Comparison of ENCODE assay signal across 20 cellular contexts in genomic region chr15:67981848-67982247, GRCh38.
DNase-seq lines count a peak whose midpoint lies in the region; ATAC-seq, FAIRE-seq and TF ChIP-seq lines count a peak whose summit lies in the region.
"Had no signal": no experiment of that assay in that cellular context is flagged by ENCODE, and none has a peak within 500 bp of the region (broad histone marks: within the 10 kb centered on the region; RNA-seq: fewer than 3 reads in every experiment).

No MANE protein-coding gene starts in this region.

- TF ChIP-seq CTCF in HepG2 (CRISPR knock-in tag; IDR thresholded peaks at IDR 0.05), result no peak
- no peak for TF ChIP-seq CTCF in right lobe of liver (IDR thresholded peaks at IDR 0.05)
- TF ChIP-seq CTCF in K562 (IDR thresholded peaks at IDR 0.05 in 2 of 3, conservative IDR thresholded peaks at IDR 0.05 in 1 of 3; ENCODE audit: insufficient read depth in 2 of 3, low read depth in 1 of 3, low read length in 3 of 3), result no peak
- no peak for TF ChIP-seq CTCF in mammary epithelial cell (conservative IDR thresholded peaks at IDR 0.05 in 1 of 2, IDR thresholded peaks at IDR 0.05 in 1 of 2; ENCODE audit: extremely low read depth in 1 of 2, insufficient read depth in 1 of 2, low read depth in 1 of 2, low read length in 2 of 2)

- H3K9ac ChIP-seq in HepG2 (ENCODE audit: insufficient read depth, low read depth, low read length) (no peak overlapping the region), K562 (ENCODE audit: insufficient read depth in 1 of 2, low read depth in 2 of 2, low read length in 2 of 2) (no peak overlapping the region), mammary epithelial cell (ENCODE audit: insufficient read depth, low read length) (no peak overlapping the region)
- H3K9ac ChIP-seq: BLaER1 treated with 17β-estradiol and CSF1 and Interleukin-3, amounts not matched to agents 10 nM and 100 nM had no signal

- dilution Hi-C loops in mammary epithelial cell (cut with HindIII; ENCODE audit: low sequenced_read_pairs), result no loop called here

- WGBS in HepG2 (ENCODE audit: low lambda C conversion rate), result 38% methylated on average over 1 of the region's 3 CpGs
- no CpG with 5 or more reads among the region's 3 CpGs for WGBS in right lobe of liver (ENCODE audit: insufficient coverage, low coverage, low lambda C conversion rate, missing lambda C conversion rate)
- WGBS in K562 (ENCODE audit: insufficient coverage, low coverage, missing lambda C conversion rate), result 11% methylated on average over 3 of the region's 3 CpGs
- 95% methylated on average over 2 of the region's 3 CpGs for WGBS in mammary epithelial cell (ENCODE audit: low coverage, missing lambda C conversion rate)

- no peaks in the 10 kb centered on the region for H3K36me3 ChIP-seq in HepG2 (replicated peaks in 1 of 2; ENCODE audit: control insufficient read depth in 1 of 2, insufficient read depth in 2 of 2, low read length in 2 of 2)
- H3K36me3 ChIP-seq in right lobe of liver, result no peaks in the 10 kb centered on the region
- H3K36me3 ChIP-seq in K562 (ENCODE audit: control insufficient read depth, insufficient read depth, low read length), result no peaks in the 10 kb centered on the region
- no peaks in the 10 kb centered on the region for H3K36me3 ChIP-seq in mammary epithelial cell (ENCODE audit: insufficient read depth, low read length)
- H3K36me3 ChIP-seq: BLaER1 treated with 17β-estradiol and CSF1 and Interleukin-3, amounts not matched to agents 10 nM and 100 nM had no signal

- H4K20me1 ChIP-seq in HepG2 (ENCODE audit: insufficient read depth, low read length) (no peaks in the 10 kb centered on the region), K562 (replicated peaks; ENCODE audit: control insufficient read depth, insufficient read depth, low read length) (no peaks in the 10 kb centered on the region), mammary epithelial cell (ENCODE audit: insufficient read depth, low read length) (no peaks in the 10 kb centered on the region)
- H4K20me1 ChIP-seq: BLaER1 treated with 17β-estradiol and CSF1 and Interleukin-3, amounts not matched to agents 10 nM and 100 nM had no signal

- DNase-seq in HepG2 (ENCODE audit: low spot score) (no peak), right lobe of liver (no peak), K562 (ENCODE audit: extremely low read depth in 1 of 4, low spot score in 3 of 4) (no peak), islet precursor cell (peak; percentile 11), mammary epithelial cell (no peak)
- DNase-seq: AML-193; Caco-2; Calu3; CD4-positive, alpha-beta T cell; CD8-positive, alpha-beta T cell; DMS79 treated with DMSO at 0.1 percent for 48 hours; GF-D8 had no signal

- POLR2A ChIA-PET in HepG2 (lab: Yijun Ruan, JAX), result no interaction called here
- POLR2A ChIA-PET in K562 (lab: Yijun Ruan, JAX), result no interaction called here

- no peak for TF ChIP-seq RAD21 in HepG2 (CRISPR knock-in tag; IDR thresholded peaks at IDR 0.05)
- no peak for TF ChIP-seq RAD21 in K562 (CRISPR knock-in tag; conservative IDR thresholded peaks at IDR 0.05 in 1 of 2, IDR thresholded peaks at IDR 0.05 in 1 of 2)

- no peak for TF ChIP-seq EP300 in HepG2 (IDR thresholded peaks at IDR 0.05; ENCODE audit: low read depth in 2 of 2, low read length in 2 of 2)
- no peak for TF ChIP-seq EP300 in HepG2 (CRISPR knock-in tag; IDR thresholded peaks at IDR 0.05; ENCODE audit: borderline replicate concordance)
- no peak for TF ChIP-seq EP300 in K562 (IDR thresholded peaks at IDR 0.05; ENCODE audit: low read length)

- H3K4me1 ChIP-seq in HepG2 (ENCODE audit: insufficient read depth, low read length) (no peaks in the 10 kb centered on the region), right lobe of liver (no peaks in the 10 kb centered on the region), K562 (replicated peaks in 1 of 2; ENCODE audit: control insufficient read depth in 2 of 2, insufficient read depth in 2 of 2, low read length in 2 of 2) (no peaks in the 10 kb centered on the region; a peak in 1 of 5 replicates), mammary epithelial cell (ENCODE audit: insufficient read depth, low read length) (no peaks in the 10 kb centered on the region)
- H3K4me1 ChIP-seq: A549, Caco-2 had no signal

- in situ Hi-C loops in HepG2 (cut with HindIII; ENCODE audit: extremely low pct_ligation_motif_present, low pct_unique_long_range_greater_than_20kb) (no loop called here), K562 (cut with MboI) (no loop called here), mammary epithelial cell (cut with MboI; ENCODE audit: low sequenced_read_pairs in 2 of 2) (no loop called here)

- H3K4me2 ChIP-seq in HepG2 (ENCODE audit: low read depth, low read length) (no peak overlapping the region), K562 (ENCODE audit: insufficient read depth, low read length) (no peak overlapping the region), mammary epithelial cell (ENCODE audit: insufficient read depth, low read depth, low read length) (no peak overlapping the region)
- H3K4me2 ChIP-seq: A549; BLaER1 treated with 17β-estradiol and CSF1 and Interleukin-3, amounts not matched to agents 10 nM and 100 nM had no signal

- FAIRE-seq in HepG2 (lab: Jason Lieb, UNC) (no peak), K562 (lab: Jason Lieb, UNC) (no peak)
- FAIRE-seq: A549, D721Med, G401.6, GM19239 had no signal

- intact Hi-C loops in HepG2 (cut with micrococcal nuclease; ENCODE audit: unreplicated experiment), result no loop called here
- intact Hi-C loops in right lobe of liver (cut with DNase I), result no loop called here
- intact Hi-C loops in K562 (cut with micrococcal nuclease), result no loop called here
- intact Hi-C loops in mammary epithelial cell (cut with micrococcal nuclease), result no loop called here

- ATAC-seq in HepG2, result no peak
- ATAC-seq in right lobe of liver, result no peak
- ATAC-seq in K562, result no peak
- no peak for ATAC-seq in GM21390 (IDR thresholded peaks at IDR 0.05; ENCODE audit: unreplicated experiment)
- ATAC-seq: A549; CD8-positive, alpha-beta T cell had no signal

- H2AFZ ChIP-seq in HepG2 (ENCODE audit: low read length) (no peak overlapping the region), K562 (ENCODE audit: low read depth, low read length) (no peak overlapping the region), mammary epithelial cell (ENCODE audit: low read depth, low read length) (no peak overlapping the region)

- CTCF ChIA-PET in HepG2 (lab: Yijun Ruan, JAX; ENCODE audit: low intra/inter-chr PET ratio, low total read pairs), result no interaction called here
- CTCF ChIA-PET in K562 (lab: Yijun Ruan, JAX; ENCODE audit: low intra/inter-chr PET ratio), result no interaction called here
- CTCF ChIA-PET in mammary epithelial cell (lab: Charles Lee; ENCODE audit: low non-redundant PET), result no interaction called here

- no peaks in the 10 kb centered on the region for H3K9me1 ChIP-seq in K562 (ENCODE audit: control insufficient read depth, insufficient read depth, low read length)

- H3K9me3 ChIP-seq in HepG2 (ENCODE audit: low read length) (no peaks in the 10 kb centered on the region), right lobe of liver (no peaks in the 10 kb centered on the region), K562 (replicated peaks; ENCODE audit: control insufficient read depth, insufficient read depth, low read depth, low read length) (no peaks in the 10 kb centered on the region), mammary epithelial cell (replicated peaks; ENCODE audit: insufficient read depth, low read length) (no peaks in the 10 kb centered on the region)
- H3K9me3 ChIP-seq: Caco-2 had no signal

- H3K79me2 ChIP-seq in HepG2 (ENCODE audit: insufficient read depth, low read length), result no peaks in the 10 kb centered on the region
- no peaks in the 10 kb centered on the region for H3K79me2 ChIP-seq in K562 (ENCODE audit: control insufficient read depth, insufficient read depth, low read length)
- no peaks in the 10 kb centered on the region for H3K79me2 ChIP-seq in mammary epithelial cell (ENCODE audit: insufficient read depth, low read length)

- H3K27ac ChIP-seq in HepG2 (ENCODE audit: extremely low read length, insufficient read depth, low read length) (no peak overlapping the region), right lobe of liver (no peak overlapping the region), K562 (ENCODE audit: extremely low read depth, low read depth, low read length) (no peak overlapping the region), mammary epithelial cell (ENCODE audit: insufficient read depth, low read depth, low read length) (no peak overlapping the region)
- H3K27ac ChIP-seq: 22Rv1; A549; BLaER1 treated with 17β-estradiol and CSF1 and Interleukin-3, amounts not matched to agents 10 nM and 100 nM; C4-2B had no signal

- H3K4me3 ChIP-seq in HepG2 (replicated peaks in 1 of 3; ENCODE audit: insufficient read depth in 1 of 3, low read depth in 2 of 3, low read length in 3 of 3) (no peak overlapping the region), right lobe of liver (no peak overlapping the region), K562 (no peak overlapping the region), mammary epithelial cell (replicated peaks in 1 of 3; ENCODE audit: insufficient read depth in 1 of 3, low read depth in 2 of 3, low read length in 3 of 3) (no peak overlapping the region)
- H3K4me3 ChIP-seq: A549; BLaER1 treated with 17β-estradiol and CSF1 and Interleukin-3, amounts not matched to agents 10 nM and 100 nM had no signal

- BruUV-seq in HepG2 (replicated peaks; lab: Mats Ljungman, UMichigan), result no TSS peak
- no TSS peak for BruUV-seq in K562 (replicated peaks; lab: Mats Ljungman, UMichigan)
- no TSS peak for BruUV-seq in mammary epithelial cell (replicated peaks; lab: Mats Ljungman, UMichigan)

- H3K27me3 ChIP-seq in HepG2 (ENCODE audit: control insufficient read depth in 1 of 2, insufficient read depth in 2 of 2, low read length in 2 of 2), result no peaks in the 10 kb centered on the region
- no peaks in the 10 kb centered on the region for H3K27me3 ChIP-seq in right lobe of liver
- no peaks in the 10 kb centered on the region for H3K27me3 ChIP-seq in K562 (ENCODE audit: control insufficient read depth in 2 of 2, insufficient read depth in 2 of 2, low read length in 2 of 2)
- no peaks in the 10 kb centered on the region for H3K27me3 ChIP-seq in mammary epithelial cell (ENCODE audit: insufficient read depth, low read length)
- H3K27me3 ChIP-seq: BLaER1 treated with 17β-estradiol and CSF1 and Interleukin-3, amounts not matched to agents 10 nM and 100 nM had no signal

- no peak for TF ChIP-seq POLR2A in HepG2 (IDR thresholded peaks at IDR 0.05; ENCODE audit: insufficient read depth in 1 of 2, low read depth in 2 of 2, low read length in 2 of 2)
- TF ChIP-seq POLR2A in right lobe of liver (IDR thresholded peaks at IDR 0.05), result no peak
- TF ChIP-seq POLR2A in K562 (conservative IDR thresholded peaks at IDR 0.05), result no peak

TF ChIP-seq in HepG2, 621 proteins besides CTCF, POLR2A, EP300 and RAD21 (continues in another document):
- TF ChIP-seq ZNF629 (CRISPR knock-in tag; conservative IDR thresholded peaks at IDR 0.05) (peak; percentile 75), ZNF660 (CRISPR knock-in tag; IDR thresholded peaks at IDR 0.05; ENCODE audit: borderline replicate concordance, low read depth) (no peak), ZNF256 (CRISPR knock-in tag; conservative IDR thresholded peaks at IDR 0.05) (no peak)

TF ChIP-seq in K562, 482 proteins besides CTCF, POLR2A, EP300 and RAD21 (continues in another document):
- TF ChIP-seq RUNX1 (IDR thresholded peaks at IDR 0.05; ENCODE audit: low read depth) (no peak), RBM25 (IDR thresholded peaks at IDR 0.05; ENCODE audit: low read depth, low read length, severe bottlenecking) (peak; percentile 31), ESRRA (IDR thresholded peaks at IDR 0.05; ENCODE audit: borderline replicate concordance, low read depth) (peak; percentile 59; the same call in 1 of the 2 replicates)

Comparison
In these comparisons a context has a peak if more than half of its experiments do, and no peak if none do; other contexts are left out.
1. Of the 241 proteins assayed by ChIP-seq in both HepG2 and K562: peak only in HepG2: none; only in K562: ESRRA; in both: none; in neither: 240.